ENCODE assay signal across 8 cellular contexts in the genomic region with DNA sequence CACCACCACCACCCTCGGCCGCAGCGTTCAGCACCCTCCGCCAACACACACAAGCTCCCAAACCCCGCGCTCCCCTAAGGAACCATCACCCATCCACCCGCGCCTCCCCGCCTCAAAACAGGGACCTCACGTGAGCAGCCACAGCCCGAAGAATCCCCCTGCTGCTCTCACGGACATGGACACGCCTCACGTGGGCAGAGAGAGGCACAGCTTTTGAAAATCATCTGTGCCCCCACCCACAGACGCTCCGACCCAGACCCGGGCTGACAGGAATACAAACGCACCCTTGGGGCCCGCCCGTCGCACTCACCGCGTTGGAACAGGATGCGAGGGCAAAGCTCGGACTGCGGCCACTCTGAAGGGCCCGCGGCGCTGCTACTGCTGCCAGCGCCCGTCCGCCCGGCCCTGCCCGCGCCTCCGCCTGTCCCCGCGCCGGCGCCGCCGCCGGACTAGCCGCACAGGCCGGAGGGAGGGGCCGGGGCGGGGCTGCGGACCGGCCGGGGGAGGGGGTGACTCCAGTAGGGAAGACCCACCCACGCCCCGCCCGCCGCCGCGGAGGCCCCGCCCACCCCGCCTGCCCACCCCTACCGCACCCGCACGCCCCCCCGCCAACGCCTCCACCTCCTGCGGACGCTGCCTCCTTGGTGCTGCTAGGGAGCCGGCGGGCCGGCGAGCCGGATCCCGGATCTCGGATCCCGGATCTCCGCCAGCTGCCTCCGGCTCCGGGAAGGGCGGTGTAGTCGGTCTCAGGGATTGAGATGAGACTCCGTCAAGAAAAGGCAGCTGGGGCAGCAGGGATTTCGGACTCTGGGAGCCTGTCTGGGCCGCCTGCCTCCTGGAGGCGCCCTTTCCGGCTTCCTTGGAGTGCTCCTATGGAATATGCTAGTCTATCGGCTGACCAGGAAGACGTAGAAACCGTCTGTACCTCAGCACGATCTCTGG. TPM values are rescaled to one million over a fixed set of nuclear protein-coding genes. Genes with fewer than 3 reads are reported as not detected.
DNase-seq lines count a peak whose midpoint lies in the region; ATAC-seq and TF ChIP-seq lines count a peak whose summit lies in the region.

A gene (minus strand): TSS at position 461 of the 942 bp plus-strand sequence. CDS start 8,246 bp downstream, outside the sequence.

- H3K9me1 ChIP-seq in IMR-90 (ENCODE audit: insufficient read depth, low read length): peaks cover 17% of the 10 kb centered on the region

- peak within 1 kb of the TSS; percentile 74 for H3K4ac ChIP-seq in IMR-90 (ENCODE audit: low read depth, low read length)

- peak within 1 kb of the TSS; percentile 95 for H3K14ac ChIP-seq in IMR-90 (replicated peaks; ENCODE audit: low read depth, low read length)

- H3K18ac ChIP-seq in IMR-90 (ENCODE audit: low read depth, low read length): peak within 1 kb of the TSS; percentile 53

- POLR2A ChIA-PET in IMR-90 (lab: Charles Lee; ENCODE audit: unreplicated experiment): no interaction called here

- no peaks in the 10 kb centered on the region for H3K27me3 ChIP-seq in IMR-90 (ENCODE audit: control insufficient read depth, insufficient read depth, low read length)
- no peaks in the 10 kb centered on the region for H3K27me3 ChIP-seq in Peyer's patch

- peak; percentile 16; the same call in 1 of the 2 replicates for TF ChIP-seq RAD21 in IMR-90 (IDR thresholded peaks at IDR 0.05; ENCODE audit: low read length)

- H3K4me3 Mint-ChIP-seq in natural killer cell treated with Interleukin-12 subunit alpha and Interleukin-12 subunit beta and Interleukin-15 and Interleukin-18, amount 100 ng/mL, for 72 hours: peak within 1 kb of the TSS; percentile 84

- H3K27ac ChIP-seq in IMR-90 (ENCODE audit: insufficient read depth, low read length): peak within 1 kb of the TSS; percentile 87
- peak within 1 kb of the TSS; percentile 81 to 99 (median 94) for H3K27ac ChIP-seq in Peyer's patch

- no peaks in the 10 kb centered on the region for H3K36me3 Mint-ChIP-seq in natural killer cell treated with Interleukin-12 subunit alpha and Interleukin-12 subunit beta and Interleukin-15 and Interleukin-18, amount 100 ng/mL, for 72 hours

- peak within 1 kb of the TSS; percentile 77 for H2BK120ac ChIP-seq in IMR-90 (ENCODE audit: low read depth, low read length)

- dilution Hi-C loops in IMR-90 (cut with HindIII; ENCODE audit: low sequenced_read_pairs, unreplicated experiment): no loop called here

- 0 out of 3 replicates have a peak within 1 kb of the TSS, but pooled peaks have one; percentile 7 for H2BK15ac ChIP-seq in IMR-90 (ENCODE audit: low read depth, low read length)

- H3K79me1 ChIP-seq in IMR-90 (ENCODE audit: low read depth in 1 of 2, low read length in 2 of 2): peaks cover 20 to 69% of the 10 kb centered on the region in 2 experiments

- intact Hi-C loops in IMR-90 (cut with micrococcal nuclease): loop anchor here (1.0 kb wide), 2 partner anchors 139 to 151 kb away; a partner anchor contains a TSS

- peak; percentile 81 for TF ChIP-seq POLR2A in IMR-90 (IDR thresholded peaks at IDR 0.05; ENCODE audit: low read depth, low read length)
- peak; percentile 78 to 89 for TF ChIP-seq POLR2A in Peyer's patch (IDR thresholded peaks at IDR 0.05)

- in situ Hi-C loops in IMR-90 (cut with MboI; ENCODE audit: low sequenced_read_pairs): no loop called here

- TF ChIP-seq CTCF in IMR-90 (conservative IDR thresholded peaks at IDR 0.05; ENCODE audit: low read depth, low read length) (peak; percentile 47), Peyer's patch (IDR thresholded peaks at IDR 0.05) (peak in 3 of 6 experiments; percentile 18 to 30 (median 21))

- H3K4me3 ChIP-seq in IMR-90 (ENCODE audit: insufficient read depth, low read depth, low read length) (peak within 1 kb of the TSS; percentile 99), Peyer's patch (peak within 1 kb of the TSS; percentile 74 to 95 (median 84))

- peak within 1 kb of the TSS; percentile 69 for H2AK5ac ChIP-seq in IMR-90 (ENCODE audit: low read depth, low read length)

- H3K9me3 ChIP-seq in IMR-90 (ENCODE audit: control insufficient read depth, insufficient read depth, low read length): no peaks in the 10 kb centered on the region
- no peaks in the 10 kb centered on the region for H3K9me3 ChIP-seq in Peyer's patch

- peak within 1 kb of the TSS; percentile 82 for H4K5ac ChIP-seq in IMR-90 (ENCODE audit: low read depth, low read length)

- peaks cover 6% of the 10 kb centered on the region for H3K4me1 ChIP-seq in IMR-90 (ENCODE audit: control insufficient read depth, insufficient read depth, low read length)
- peaks cover 0 to 49% (median 9%) of the 10 kb centered on the region in 4 donors for H3K4me1 ChIP-seq in Peyer's patch

- peak within 1 kb of the TSS; percentile 75 for H4K91ac ChIP-seq in IMR-90 (ENCODE audit: insufficient read depth, low read depth, low read length)

- no peaks in the 10 kb centered on the region for H3K9me3 Mint-ChIP-seq in natural killer cell treated with Interleukin-12 subunit alpha and Interleukin-12 subunit beta and Interleukin-15 and Interleukin-18, amount 100 ng/mL, for 72 hours

- CTCF ChIA-PET in IMR-90 (lab: Yijun Ruan, JAX): no interaction called here

- H3K9ac ChIP-seq in IMR-90 (ENCODE audit: low read depth, low read length): peak within 1 kb of the TSS; percentile 82

- H4K8ac ChIP-seq in IMR-90 (ENCODE audit: low read depth in 2 of 2, low read length in 2 of 2): peak within 1 kb of the TSS; percentile 74 to 87

- H3K23ac ChIP-seq in IMR-90 (ENCODE audit: low read depth, low read length): peak within 1 kb of the TSS; percentile 87

- H3K36me3 ChIP-seq in IMR-90 (ENCODE audit: control insufficient read depth, insufficient read depth, low read length): peaks cover 23% of the 10 kb centered on the region
- H3K36me3 ChIP-seq in Peyer's patch: peaks cover 0 to 24% (median 0%) of the 10 kb centered on the region in 3 donors

- no TSS peak for BruUV-seq in IMR-90 (replicated peaks; lab: Mats Ljungman, UMichigan)

- WGBS in IMR-90 (ENCODE audit: extremely low coverage in 2 of 2, insufficient read length in 1 of 2), 2 experiments: 0% methylated on average over 13 of the region's 87 CpGs; no CpG with 5 or more reads in 1 of the 2 experiments

- H2BK20ac ChIP-seq in IMR-90 (ENCODE audit: low read depth, low read length): no peak within 1 kb of the TSS

- peak within 1 kb of the TSS; percentile 92 for H3K4me2 ChIP-seq in IMR-90 (ENCODE audit: low read depth, low read length)

- 0 out of 2 replicates have a peak, but pooled peaks cover 1% of the 10 kb centered on the region for H4K20me1 ChIP-seq in IMR-90 (ENCODE audit: insufficient read depth, low read length)

- peak within 1 kb of the TSS; percentile 78; the same call in 1 of the 2 replicates for H3K56ac ChIP-seq in IMR-90 (ENCODE audit: extremely low read depth, insufficient read depth, low read length)

- H2AFZ ChIP-seq in IMR-90 (replicated peaks; ENCODE audit: low read length, poor library complexity): peak within 1 kb of the TSS; percentile 98

- H3K4me1 Mint-ChIP-seq in natural killer cell treated with Interleukin-12 subunit alpha and Interleukin-12 subunit beta and Interleukin-15 and Interleukin-18, amount 100 ng/mL, for 72 hours (ENCODE audit: low read depth in 2 of 2): peaks cover 5 to 15% of the 10 kb centered on the region in 2 donors

- H2AK9ac ChIP-seq in IMR-90 (replicated peaks; ENCODE audit: low read depth, low read length, poor library complexity): peak within 1 kb of the TSS; percentile 97

- no peaks in the 10 kb centered on the region for H3K27me3 Mint-ChIP-seq in natural killer cell treated with Interleukin-12 subunit alpha and Interleukin-12 subunit beta and Interleukin-15 and Interleukin-18, amount 100 ng/mL, for 72 hours

- peak within 1 kb of the TSS; percentile 74 for H2BK5ac ChIP-seq in IMR-90 (ENCODE audit: low read depth, low read length, poor library complexity, severe bottlenecking)

- peak; percentile 95 for DNase-seq in COLO829 (ENCODE audit: low spot score)
- peak; percentile 80 for DNase-seq in IMR-90
- peak; percentile 91 to 98 (median 97) for DNase-seq in Peyer's patch
- peak; percentile 68 for DNase-seq in activated T-helper 9 cell treated with anti-CD3 and anti-CD28 coated beads, Interleukin-2, amount 50 U/mL, for 16 hours (ENCODE audit: low read depth)
- DNase-seq in fibroblast of peridontal ligament (ENCODE audit: extremely low read depth): peak; percentile 74
- peak; percentile 85 for DNase-seq in natural killer cell treated with Interleukin-12 subunit alpha and Interleukin-12 subunit beta and Interleukin-15 and Interleukin-18, amount 100 ng/mL, for 72 hours (ENCODE audit: low spot score)
- DNase-seq in stimulated activated naive CD4-positive, alpha-beta T cell treated with Interleukin-2 at 50 U/mL for 16 hours (lab: John Stamatoyannopoulos, UW): peak; percentile 79

- ATAC-seq in GM21423 (IDR thresholded peaks at IDR 0.05; ENCODE audit: unreplicated experiment) (peak; percentile 67), IMR-90 (ENCODE audit: low read depth) (peak; percentile 90)
- ATAC-seq in natural killer cell treated with Interleukin-12 subunit alpha and Interleukin-12 subunit beta and Interleukin-15 and Interleukin-18, amount 100 ng/mL, for 72 hours: peak; percentile 94

- H3K27ac Mint-ChIP-seq in natural killer cell treated with Interleukin-12 subunit alpha and Interleukin-12 subunit beta and Interleukin-15 and Interleukin-18, amount 100 ng/mL, for 72 hours: peak within 1 kb of the TSS; percentile 30 to 47

TF ChIP-seq in IMR-90, 13 proteins besides CTCF, POLR2A, EP300 and RAD21 (continues in another document):
- TF ChIP-seq RFX5 (IDR thresholded peaks at IDR 0.05; ENCODE audit: low read depth, low read length) (no peak), NFE2L2 (IDR thresholded peaks at IDR 0.05; ENCODE audit: low read depth, low read length) (no peak), BHLHE40 (IDR thresholded peaks at IDR 0.05; ENCODE audit: low read depth, low read length) (peak; percentile 79), SMC3 (IDR thresholded peaks at IDR 0.05; ENCODE audit: low read depth, low read length) (peak; percentile 23; the same call in 1 of the 2 replicates), MXI1 (IDR thresholded peaks at IDR 0.05; ENCODE audit: borderline replicate concordance, low read depth, low read length) (peak; percentile 21; the same call in 1 of the 2 replicates), RCOR1 (IDR thresholded peaks at IDR 0.05; ENCODE audit: insufficient replicate concordance, low read length) (no peak), CHD1 (IDR thresholded peaks at IDR 0.05; ENCODE audit: low read depth, low read length) (no peak)

RNA-seq across cellular contexts. Expression of the gene that starts here (rescaled TPM):
- total RNA-seq in IMR-90 (2012; rRNA removed): 13.8 and 14.2 TPM in 2 replicates
- polyA plus RNA-seq in IMR-90 (2012; rRNA removed): 22.3 and 23.7 TPM in 2 replicates
- 12.9 and 15.6 TPM in 2 replicates for polyA plus RNA-seq in IMR-90 (2012; cell fraction: cytosol; rRNA removed)
- polyA plus RNA-seq in IMR-90 (2012; cell fraction: nucleus; rRNA removed; ENCODE audit: low replicate concordance): 112 and 171 TPM in 2 replicates
- total RNA-seq in Peyer's patch: 100 to 1,000 TPM in 3 of 4 donors, 10 to 100 TPM in 1; 21.5 to 159 (median 123) TPM
- total RNA-seq in natural killer cell treated with Interleukin-12 subunit alpha and Interleukin-12 subunit beta and Interleukin-15 and Interleukin-18, amount 100 ng/mL, for 72 hours: 1 to 10 TPM; 6.1 to 7.7 TPM

Comparison
In these comparisons a context has a peak if more than half of its experiments do, and no peak if none do; other contexts are left out.
1. Peak in every context shown above with its lines: DNase-seq, ATAC-seq, H3K4me3 ChIP-seq and H3K27ac ChIP-seq.